ENCODE assay signal across 23 cellular contexts in the genomic region with DNA sequence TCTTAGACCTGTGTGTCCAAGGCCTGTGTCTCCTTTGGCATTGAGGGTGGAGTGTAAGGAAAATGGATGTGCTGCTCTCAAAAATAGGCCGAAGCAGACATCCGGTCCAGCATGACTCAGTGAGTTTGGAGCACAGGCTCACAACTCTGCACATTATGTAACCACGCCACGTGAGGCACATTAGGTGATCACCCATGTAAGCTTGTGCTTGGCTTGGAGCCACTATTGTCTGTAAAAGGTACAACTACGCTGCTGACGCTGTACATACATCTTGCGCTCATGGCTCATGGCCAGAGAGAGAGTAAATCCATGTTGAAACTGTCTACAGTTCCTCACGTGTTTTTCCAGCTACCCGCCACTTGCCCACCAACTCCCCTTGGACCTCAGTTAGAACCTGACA.
"Had no signal": no experiment of that assay in that cellular context is flagged by ENCODE, and none has a peak within 500 bp of the region (broad histone marks: within the 10 kb centered on the region; RNA-seq: fewer than 3 reads in every experiment).

No MANE protein-coding gene starts in this region.

- H3K4me3 ChIP-seq: adrenal gland, SK-N-MC had no signal

- H3K27me3 Mint-ChIP-seq: activated CD8-positive, alpha-beta T cell treated with anti-CD3 and anti-CD28 coated beads for 36 hours; T-cell had no signal

- H3K9me3 ChIP-seq: adrenal gland had no signal

- H3K4me3 Mint-ChIP-seq: activated CD8-positive, alpha-beta T cell treated with anti-CD3 and anti-CD28 coated beads for 36 hours; activated naive CD8-positive, alpha-beta T cell treated with anti-CD3 and anti-CD28 coated beads, Interleukin-2, amount 10 ng/mL, durations not matched to agents 7 days and 5 days; T-cell had no signal

- DNase-seq: activated CD4-positive, alpha-beta T cell treated with anti-CD3 and anti-CD28 coated beads for 4 hours; activated CD8-positive, alpha-beta memory T cell treated with anti-CD3 and anti-CD28 coated beads, Interleukin-2, amount 50 U/mL, for 48 hours; activated CD8-positive, alpha-beta T cell treated with anti-CD3 and anti-CD28 coated beads for 36 hours; activated naive CD4-positive, alpha-beta T cell treated with anti-CD3 and anti-CD28 coated beads, Interleukin-2, amount 50 U/mL, for 16 hours; activated naive CD8-positive, alpha-beta T cell treated with anti-CD3 and anti-CD28 coated beads, Interleukin-2, amount 10 ng/mL, durations not matched to agents 7 days and 5 days; activated T-cell treated with anti-CD3 and anti-CD28 coated beads, Interleukin-2, amount 50 U/mL, for 1 hour; adrenal gland; anterior cingulate cortex; MM.1S; NCI-H1105 treated with DMSO at 0.1 percent for 48 hours; NCI-H1436 treated with DMSO at 0.1 percent for 48 hours; NCI-H187; NCI-H2081; NCI-H510A treated with DMSO at 0.1 percent for 48 hours; NCI-H69; NK-92 treated with Interleukin-12 subunit alpha and Interleukin-12 subunit beta, amount 100 ng/mL, for 24 hours; OCI-M1; RPMI8226; T-cell had no signal

- H3K27ac ChIP-seq: adrenal gland, SK-N-MC had no signal

- H3K36me3 ChIP-seq: adrenal gland had no signal

- H3K4me1 Mint-ChIP-seq: activated naive CD8-positive, alpha-beta T cell treated with anti-CD3 and anti-CD28 coated beads, Interleukin-2, amount 10 ng/mL, durations not matched to agents 7 days and 5 days; T-cell had no signal

- H3K36me3 Mint-ChIP-seq: activated naive CD8-positive, alpha-beta T cell treated with anti-CD3 and anti-CD28 coated beads, Interleukin-2, amount 10 ng/mL, durations not matched to agents 7 days and 5 days; T-cell had no signal

- H3K27ac Mint-ChIP-seq: activated CD8-positive, alpha-beta T cell treated with anti-CD3 and anti-CD28 coated beads for 36 hours; activated naive CD8-positive, alpha-beta T cell treated with anti-CD3 and anti-CD28 coated beads, Interleukin-2, amount 10 ng/mL, durations not matched to agents 7 days and 5 days; T-cell had no signal

- H3K27me3 ChIP-seq: adrenal gland had no signal

- ATAC-seq: activated CD4-positive, CD25-positive, alpha-beta regulatory T cell treated with anti-CD3 and anti-CD28 coated beads, Interleukin-2, amount 50 U/mL, for 24 hours; activated CD8-positive, alpha-beta T cell treated with anti-CD3 and anti-CD28 coated beads for 36 hours; Panc1; Right ventricle myocardium inferior; T-cell had no signal

- H3K4me1 ChIP-seq: adrenal gland had no signal
